ENCODE assay signal across 20 cellular contexts in the genomic region with DNA sequence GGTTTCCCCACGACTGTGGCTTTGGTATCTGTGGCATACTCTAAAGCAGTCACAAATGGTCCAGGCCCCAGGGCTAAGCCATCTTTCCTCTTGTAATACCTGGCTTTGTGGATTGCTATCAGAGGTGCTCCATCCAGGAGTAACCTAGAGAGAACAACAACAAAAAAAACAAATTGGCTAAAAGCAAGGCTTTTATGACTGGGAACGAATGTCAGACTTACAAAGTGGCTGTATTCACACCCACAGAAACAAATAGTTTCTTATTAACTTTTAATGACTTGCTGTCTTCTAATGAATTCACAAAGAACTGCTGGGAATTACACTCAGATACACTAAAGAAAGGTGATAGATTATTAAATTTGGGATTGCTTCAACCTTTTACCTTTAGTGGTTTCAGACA. TPM values are rescaled to one million over a fixed set of nuclear protein-coding genes. Genes with fewer than 3 reads are reported as not detected.
A peak's percentile ranks its signal among the peaks of the same experiment; 100 is the strongest.
DNase-seq lines count a peak whose midpoint lies in the region; ATAC-seq and TF ChIP-seq lines count a peak whose summit lies in the region.
"Had no signal": no experiment of that assay in that cellular context is flagged by ENCODE, and none has a peak within 500 bp of the region (broad histone marks: within the 10 kb centered on the region; RNA-seq: fewer than 3 reads in every experiment).

No MANE protein-coding gene starts in this region.

- CTCF ChIA-PET in WTC11 (lab: Charles Lee): interaction anchor here (1.0 kb wide), 1 partner anchor 15 kb away, joined by 3 read pairs; no protein-coding TSS in a partner anchor
- CTCF ChIA-PET in activated naive CD4-positive, alpha-beta T cell treated with anti-CD3 and anti-CD28 coated beads for 36 hours (lab: Charles Lee): interaction anchor here (1.3 kb wide), 1 partner anchor 16 kb away, joined by 3 read pairs; no protein-coding TSS in a partner anchor

- H4K8ac ChIP-seq in H9 (replicated peaks; ENCODE audit: insufficient read length, low read depth, low read length): no peak overlapping the region

- H3K9me3 Mint-ChIP-seq in H9 (no peaks in the 10 kb centered on the region), WTC11 (no peaks in the 10 kb centered on the region), neural progenitor cell (no peaks in the 10 kb centered on the region)
- no peaks in the 10 kb centered on the region for H3K9me3 Mint-ChIP-seq in activated naive CD4-positive, alpha-beta T cell treated with anti-CD3 and anti-CD28 coated beads for 36 hours
- H3K9me3 Mint-ChIP-seq: CD4-positive, CD25-positive, alpha-beta regulatory T cell; CD8-positive, alpha-beta T cell had no signal

- intact Hi-C loops in activated naive CD4-positive, alpha-beta T cell treated with anti-CD3 and anti-CD28 coated beads for 36 hours (cut with micrococcal nuclease): no loop called here

- H4K20me1 ChIP-seq in H9 (ENCODE audit: control insufficient read depth, insufficient read depth, insufficient read length) (no peaks in the 10 kb centered on the region), neural progenitor cell (ENCODE audit: low read depth) (peaks cover 25% of the 10 kb centered on the region)

- WGBS in H9 (ENCODE audit: extremely low coverage, insufficient read length, low lambda C conversion rate): no CpG with 5 or more reads among the region's 2 CpGs

- no peaks in the 10 kb centered on the region for H3K23me2 ChIP-seq in H9 (ENCODE audit: insufficient read length, low read depth, low read length, poor library complexity, severe bottlenecking)

- POLR2A ChIA-PET in WTC11 (lab: Charles Lee): no interaction called here

- no peak for DNase-seq in H9
- DNase-seq in WTC11 (ENCODE audit: low spot score): no peak
- no peak for DNase-seq in neural progenitor cell (ENCODE audit: low spot score)
- DNase-seq in renal cortical epithelial cell (ENCODE audit: low read depth): peak; percentile 68
- no peak for DNase-seq in activated naive CD4-positive, alpha-beta T cell treated with anti-CD3 and anti-CD28 coated beads for 36 hours
- no peak for DNase-seq in SW 1271 (lab: John Stamatoyannopoulos, UW)
- DNase-seq in activated naive CD4-positive, alpha-beta T cell treated with anti-CD3 and anti-CD28 coated beads, Interleukin-2, amount 50 U/mL, for 16 hours: no peak
- DNase-seq: Caco-2; CD4-positive, CD25-positive, alpha-beta regulatory T cell; CD8-positive, alpha-beta T cell; DMS153; DND-41; GM23248; H7 had no signal

- H3K9ac ChIP-seq in H9 (ENCODE audit: extremely low read depth, insufficient read length, low read length) (no peak overlapping the region), neural progenitor cell (no peak overlapping the region)
- H3K9ac ChIP-seq: BLaER1, GM23248 had no signal

- H3K79me1 ChIP-seq in H9 (ENCODE audit: insufficient read depth, low read depth, low read length, poor library complexity, severe bottlenecking): no peaks in the 10 kb centered on the region

- no peak for ATAC-seq in WTC11
- ATAC-seq in GM18511 (IDR thresholded peaks at IDR 0.05; ENCODE audit: unreplicated experiment): no peak
- ATAC-seq: CD8-positive, alpha-beta T cell; HCT116 had no signal

- H3K18ac ChIP-seq in H9 (ENCODE audit: insufficient read length, low read depth, low read length): no peak overlapping the region

- no peaks in the 10 kb centered on the region for H3K79me2 ChIP-seq in H9 (ENCODE audit: insufficient read depth, low read length)
- H3K79me2 ChIP-seq in neural progenitor cell (ENCODE audit: low read depth): no peaks in the 10 kb centered on the region

- no peak overlapping the region; the same call in 1 of the 2 replicates for H3K14ac ChIP-seq in H9 (ENCODE audit: insufficient read depth, low read length)

- H3K4ac ChIP-seq in H9 (ENCODE audit: low read depth, low read length): no peak overlapping the region

- H3K27ac ChIP-seq in H9 (ENCODE audit: insufficient read length, low read depth, low read length) (no peak overlapping the region), neural progenitor cell (peak overlapping the region; percentile 68)
- H3K27ac ChIP-seq: 22Rv1, BLaER1, C4-2B, GM23248 had no signal

- H2BK12ac ChIP-seq in H9 (ENCODE audit: insufficient read length, low read depth, low read length): no peak overlapping the region

- H3T11ph ChIP-seq in H9 (ENCODE audit: low read length): no peak overlapping the region

- H3K4me1 Mint-ChIP-seq in H9 (peaks cover 47 to 53% of the 10 kb centered on the region in 2 experiments), WTC11 (peaks cover 27% of the 10 kb centered on the region), neural progenitor cell (peaks cover 2% of the 10 kb centered on the region)
- peaks cover 5% of the 10 kb centered on the region for H3K4me1 Mint-ChIP-seq in activated naive CD4-positive, alpha-beta T cell treated with anti-CD3 and anti-CD28 coated beads for 36 hours (ENCODE audit: low read depth)
- H3K4me1 Mint-ChIP-seq: B cell had no signal

- no peak overlapping the region for H2BK120ac ChIP-seq in H9 (ENCODE audit: low read depth, low read length, poor library complexity, severe bottlenecking)

- no peak overlapping the region for H3K56ac ChIP-seq in H9 (ENCODE audit: insufficient read length, low read depth, low read length)

- H3K27me3 Mint-ChIP-seq in H9 (ENCODE audit: low read depth) (no peaks in the 10 kb centered on the region), WTC11 (ENCODE audit: low read depth) (no peaks in the 10 kb centered on the region), neural progenitor cell (ENCODE audit: insufficient read depth, low read depth) (no peaks in the 10 kb centered on the region)
- H3K27me3 Mint-ChIP-seq in activated naive CD4-positive, alpha-beta T cell treated with anti-CD3 and anti-CD28 coated beads for 36 hours (ENCODE audit: low read depth): no peaks in the 10 kb centered on the region
- H3K27me3 Mint-ChIP-seq: B cell; CD4-positive, CD25-positive, alpha-beta regulatory T cell had no signal

- H3K27ac Mint-ChIP-seq in H9: peak overlapping the region in 2 of 3 experiments; percentile 81 to 92; a peak in 3 of 7 replicates
- H3K27ac Mint-ChIP-seq in WTC11: peak overlapping the region; percentile 20; the same call in 1 of the 2 replicates
- H3K27ac Mint-ChIP-seq in neural progenitor cell: no peak overlapping the region
- no peak overlapping the region for H3K27ac Mint-ChIP-seq in activated naive CD4-positive, alpha-beta T cell treated with anti-CD3 and anti-CD28 coated beads for 36 hours
- H3K27ac Mint-ChIP-seq: B cell; CD4-positive, CD25-positive, alpha-beta regulatory T cell; CD8-positive, alpha-beta T cell had no signal

- H2AK5ac ChIP-seq in H9 (ENCODE audit: insufficient read length, low read length): no peak overlapping the region

- H4K91ac ChIP-seq in H9 (ENCODE audit: insufficient read length, low read depth, low read length): no peak overlapping the region

- H3K9me3 ChIP-seq in H9 (ENCODE audit: control insufficient read depth, low read depth, low read length): no peaks in the 10 kb centered on the region
- no peaks in the 10 kb centered on the region for H3K9me3 ChIP-seq in neural progenitor cell (ENCODE audit: low read depth)
- H3K9me3 ChIP-seq: Caco-2 had no signal

- no peak overlapping the region for H4K5ac ChIP-seq in H9 (ENCODE audit: insufficient read length, low read depth, low read length)

- H3K27me3 ChIP-seq in H9 (ENCODE audit: insufficient read depth, low read length) (no peaks in the 10 kb centered on the region; the same call in 1 of the 2 replicates), neural progenitor cell (no peaks in the 10 kb centered on the region)
- H3K27me3 ChIP-seq: BLaER1 had no signal

- no peak overlapping the region for H2BK20ac ChIP-seq in H9 (ENCODE audit: low read depth, low read length, poor library complexity, severe bottlenecking)

- H3K4me3 ChIP-seq in neural progenitor cell: no peak overlapping the region
- H3K4me3 ChIP-seq: BLaER1, GM23248 had no signal

- H2AFZ ChIP-seq in H9 (ENCODE audit: low read length): no peak overlapping the region
- H2AFZ ChIP-seq in neural progenitor cell (replicated peaks): no peak overlapping the region
- H2AFZ ChIP-seq: GM23248 had no signal

- no peak overlapping the region for H3K23ac ChIP-seq in H9 (ENCODE audit: insufficient read length, low read depth, low read length)

- no peak for TF ChIP-seq CTCF in H9 (conservative IDR thresholded peaks at IDR 0.05)
- no peak for TF ChIP-seq CTCF in WTC11 (IDR thresholded peaks at IDR 0.05)
- no peak for TF ChIP-seq CTCF in neural progenitor cell (IDR thresholded peaks at IDR 0.05)

- no peak overlapping the region for H2BK15ac ChIP-seq in H9 (ENCODE audit: low read depth, low read length)

- H3K4me2 ChIP-seq in H9 (ENCODE audit: insufficient read depth, insufficient read length, low read length): no peak overlapping the region
- H3K4me2 ChIP-seq in neural progenitor cell: peak overlapping the region; percentile 71
- H3K4me2 ChIP-seq: BLaER1 had no signal

- no peaks in the 10 kb centered on the region; the same call in 1 of the 2 replicates for H3K4me1 ChIP-seq in H9 (ENCODE audit: insufficient read depth, low read length)
- peaks cover 65% of the 10 kb centered on the region for H3K4me1 ChIP-seq in neural progenitor cell
- H3K4me1 ChIP-seq: Caco-2 had no signal

- H3F3A ChIP-seq in neural progenitor cell (ENCODE audit: low read depth): peaks cover 54% of the 10 kb centered on the region

- H3K36me3 ChIP-seq in neural progenitor cell: peaks cover 10% of the 10 kb centered on the region

- H3K4me3 Mint-ChIP-seq in H9 (no peak overlapping the region), WTC11 (no peak overlapping the region), neural progenitor cell (no peak overlapping the region)
- H3K4me3 Mint-ChIP-seq in activated naive CD4-positive, alpha-beta T cell treated with anti-CD3 and anti-CD28 coated beads for 36 hours: no peak overlapping the region
- H3K4me3 Mint-ChIP-seq: B cell; CD4-positive, CD25-positive, alpha-beta regulatory T cell; CD8-positive, alpha-beta T cell had no signal

- no peak overlapping the region for H2BK5ac ChIP-seq in H9 (ENCODE audit: insufficient read length, low read length)

- H3K36me3 Mint-ChIP-seq in H9 (ENCODE audit: insufficient read depth in 1 of 3, low read depth in 3 of 3): peaks cover 16 to 58% (median 40%) of the 10 kb centered on the region in 3 experiments
- H3K36me3 Mint-ChIP-seq in WTC11: peaks cover 34% of the 10 kb centered on the region
- H3K36me3 Mint-ChIP-seq in neural progenitor cell: peaks cover 24% of the 10 kb centered on the region
- peaks cover 31% of the 10 kb centered on the region for H3K36me3 Mint-ChIP-seq in activated naive CD4-positive, alpha-beta T cell treated with anti-CD3 and anti-CD28 coated beads for 36 hours (ENCODE audit: low read depth)

RNA-seq across cellular contexts. Expression of a gene that starts 35.1 kb away (rescaled TPM):
- 51.0 and 58.5 TPM in 2 replicates for total RNA-seq in H9 (2021)
- 42.1 to 57.6 TPM (median 49.6 TPM) in 3 replicates for total RNA-seq in WTC11 (2021)
- 54.4 and 85.0 TPM in 2 replicates for total RNA-seq in neural progenitor cell (ENCODE audit: low replicate concordance)
- 23.1 and 39.5 TPM in 2 replicates for total RNA-seq in renal cortical epithelial cell
- total RNA-seq in activated naive CD4-positive, alpha-beta T cell treated with anti-CD3 and anti-CD28 coated beads for 36 hours: 10 to 100 TPM; 32.8 to 33.9 TPM

Comparison
In these comparisons a context has a peak if more than half of its experiments do, and no peak if none do; other contexts are left out.
1. H3K27ac Mint-ChIP-seq: peak in H9 (2 of 3) and WTC11 (single experiment); none in neural progenitor cell (single experiment) and activated naive CD4-positive, alpha-beta T cell treated with anti-CD3 and anti-CD28 coated beads for 36 hours (single experiment).